Comparison of ENCODE assay signal across 8 cellular contexts in genomic region chr11:117232911-117233409, GRCh38. TPM values are rescaled to one million over a fixed set of nuclear protein-coding genes. Genes with fewer than 3 reads are reported as not detected.
DNase-seq lines count a peak whose midpoint lies in the region; ATAC-seq, FAIRE-seq and TF ChIP-seq lines count a peak whose summit lies in the region.

No MANE protein-coding gene starts in this region.

- peaks cover 65% of the 10 kb centered on the region for H3K79me2 ChIP-seq in astrocyte (ENCODE audit: insufficient read depth, low read length)

- H3K4me3 Mint-ChIP-seq in Calu3 (ENCODE audit: low read depth, unreplicated experiment) (peak overlapping the region; percentile 100), IgD-negative memory B cell (peak overlapping the region; percentile 83 to 93 (median 90)), astrocyte (ENCODE audit: unreplicated experiment) (peak overlapping the region; percentile 90)
- H3K4me3 Mint-ChIP-seq in stimulated activated effector memory CD8-positive, alpha-beta T cell treated with anti-CD3 and anti-CD28 coated beads, Interleukin-12 subunit alpha, Interleukin-12 subunit beta, amount 100 ng/mL, for 72 hours, result peak overlapping the region; percentile 89

- no peak for ATAC-seq in stimulated activated effector memory CD8-positive, alpha-beta T cell treated with anti-CD3 and anti-CD28 coated beads, Interleukin-12 subunit alpha, Interleukin-12 subunit beta, amount 100 ng/mL, for 72 hours
- ATAC-seq in GM18867 (IDR thresholded peaks at IDR 0.05; ENCODE audit: unreplicated experiment), result no peak

- peak overlapping the region; percentile 73 for H3K4me3 ChIP-seq in astrocyte (ENCODE audit: insufficient read depth, low read depth, low read length)

- peaks cover 13% of the 10 kb centered on the region for H3K36me3 ChIP-seq in astrocyte (ENCODE audit: insufficient read depth, low read length)

- H3K27me3 ChIP-seq in astrocyte (ENCODE audit: insufficient read depth, low read length), result no peaks in the 10 kb centered on the region

- peak overlapping the region; percentile 76 for H2AFZ ChIP-seq in astrocyte (ENCODE audit: low read depth, low read length)

- no TSS peak for BruUV-seq in Calu3 (replicated peaks; lab: Mats Ljungman, UMichigan)

- DNase-seq in Calu3, result no peak
- DNase-seq in astrocyte (ENCODE audit: low read depth), result no peak
- peak; percentile 81 for DNase-seq in iPS-NIHi11 (ENCODE audit: low spot score)
- DNase-seq in stimulated activated effector memory CD8-positive, alpha-beta T cell treated with anti-CD3 and anti-CD28 coated beads, Interleukin-12 subunit alpha, Interleukin-12 subunit beta, amount 100 ng/mL, for 72 hours (ENCODE audit: low spot score in 2 of 2), result peak; percentile 14 to 63
- DNase-seq in GF-D8 (lab: John Stamatoyannopoulos, UW), result no peak
- no peak for DNase-seq in OCI-M2 (lab: John Stamatoyannopoulos, UW; ENCODE audit: unreplicated experiment)

- intact Hi-C loops in Calu3 (cut with micrococcal nuclease; ENCODE audit: unreplicated experiment), result loop anchor here (5.0 kb wide), 1 partner anchor 84 kb away; the partner anchor contains the start of gene BACE1

- H3K4me1 ChIP-seq in astrocyte (ENCODE audit: insufficient read depth, low read length), result peaks cover 24% of the 10 kb centered on the region

- H3K4me1 Mint-ChIP-seq in Calu3 (ENCODE audit: low read depth, unreplicated experiment) (peaks cover 14% of the 10 kb centered on the region), IgD-negative memory B cell (peaks cover 21 to 36% (median 31%) of the 10 kb centered on the region in 3 donors), astrocyte (ENCODE audit: low read depth, unreplicated experiment) (peaks cover 24% of the 10 kb centered on the region)
- H3K4me1 Mint-ChIP-seq in stimulated activated effector memory CD8-positive, alpha-beta T cell treated with anti-CD3 and anti-CD28 coated beads, Interleukin-12 subunit alpha, Interleukin-12 subunit beta, amount 100 ng/mL, for 72 hours, result peaks cover 60% of the 10 kb centered on the region

- H3K27me3 Mint-ChIP-seq in Calu3 (ENCODE audit: unreplicated experiment) (no peaks in the 10 kb centered on the region), IgD-negative memory B cell (no peaks in the 10 kb centered on the region), astrocyte (ENCODE audit: low read depth, unreplicated experiment) (no peaks in the 10 kb centered on the region)

- H4K20me1 ChIP-seq in astrocyte (ENCODE audit: insufficient read depth, low read length), result peaks cover 26% of the 10 kb centered on the region

- H3K27ac Mint-ChIP-seq in Calu3 (ENCODE audit: unreplicated experiment) (peak overlapping the region; percentile 54), IgD-negative memory B cell (peak overlapping the region; percentile 63 to 93 (median 92)), astrocyte (ENCODE audit: unreplicated experiment) (no peak overlapping the region)
- peak overlapping the region; percentile 97 for H3K27ac Mint-ChIP-seq in stimulated activated effector memory CD8-positive, alpha-beta T cell treated with anti-CD3 and anti-CD28 coated beads, Interleukin-12 subunit alpha, Interleukin-12 subunit beta, amount 100 ng/mL, for 72 hours

- H3K36me3 Mint-ChIP-seq in Calu3 (ENCODE audit: insufficient read depth, unreplicated experiment), result peaks cover 30% of the 10 kb centered on the region
- H3K36me3 Mint-ChIP-seq in IgD-negative memory B cell, result no peaks in the 10 kb centered on the region
- peaks cover 8% of the 10 kb centered on the region for H3K36me3 Mint-ChIP-seq in astrocyte (ENCODE audit: low read depth, unreplicated experiment)
- peaks cover 45% of the 10 kb centered on the region for H3K36me3 Mint-ChIP-seq in stimulated activated effector memory CD8-positive, alpha-beta T cell treated with anti-CD3 and anti-CD28 coated beads, Interleukin-12 subunit alpha, Interleukin-12 subunit beta, amount 100 ng/mL, for 72 hours

- H3K9me3 ChIP-seq in astrocyte (ENCODE audit: insufficient read depth, low read depth, low read length), result no peaks in the 10 kb centered on the region

- peak overlapping the region; percentile 81 for H3K9ac ChIP-seq in astrocyte (ENCODE audit: low read length)

- TF ChIP-seq CTCF in Calu3 (IDR thresholded peaks at IDR 0.05; ENCODE audit: unreplicated experiment) (no peak), astrocyte (IDR thresholded peaks at IDR 0.05; ENCODE audit: insufficient read depth, low read depth, low read length) (no peak)

- CTCF ChIA-PET in Calu3 (lab: Charles Lee), result interaction anchor here (0.7 kb wide), 1 partner anchor 384 kb away, joined by 3 read pairs; no protein-coding TSS in a partner anchor

- peak overlapping the region; percentile 96 for H3K4me2 ChIP-seq in astrocyte (ENCODE audit: low read length)

- H3K27ac ChIP-seq in astrocyte (ENCODE audit: low read depth, low read length), result peak overlapping the region; percentile 55

- FAIRE-seq in astrocyte (lab: Jason Lieb, UNC), result no peak

- H3K9me3 Mint-ChIP-seq in Calu3 (ENCODE audit: low read depth, unreplicated experiment) (no peaks in the 10 kb centered on the region), IgD-negative memory B cell (no peaks in the 10 kb centered on the region), astrocyte (ENCODE audit: unreplicated experiment) (no peaks in the 10 kb centered on the region)
- no peaks in the 10 kb centered on the region for H3K9me3 Mint-ChIP-seq in stimulated activated effector memory CD8-positive, alpha-beta T cell treated with anti-CD3 and anti-CD28 coated beads, Interleukin-12 subunit alpha, Interleukin-12 subunit beta, amount 100 ng/mL, for 72 hours

RNA-seq across cellular contexts. Expression of gene RNF214, which starts 0.5 kb away (rescaled TPM):
- total RNA-seq in Calu3 (2022) (19.2 and 20.0 TPM in 2 replicates), astrocyte (20.7 and 23.6 TPM in 2 replicates)
- polyA plus RNA-seq in IgD-negative memory B cell, result 12.5 TPM

RNA-seq across cellular contexts. Expression of gene PCSK7, which starts 1.1 kb away (rescaled TPM):
- 44.3 and 49.2 TPM in 2 replicates for total RNA-seq in Calu3 (2022)
- polyA plus RNA-seq in IgD-negative memory B cell, result 68.1 TPM
- 43.6 and 53.3 TPM in 2 replicates for total RNA-seq in astrocyte

RNA-seq across cellular contexts. Expression of gene TAGLN, which starts 33.8 kb away (rescaled TPM):
- total RNA-seq in Calu3 (2022) (4.6 and 6.6 TPM in 2 replicates), astrocyte (3,676 and 4,004 TPM in 2 replicates)
- 1.6 TPM for polyA plus RNA-seq in IgD-negative memory B cell

RNA-seq across cellular contexts. Expression of gene SIDT2, which starts 54.4 kb away (rescaled TPM):
- total RNA-seq in Calu3 (2022) (12.2 and 15.4 TPM in 2 replicates), astrocyte (54.8 and 55.8 TPM in 2 replicates)
- polyA plus RNA-seq in IgD-negative memory B cell, result 61.0 TPM

RNA-seq across cellular contexts. Expression of gene BACE1-AS, which starts 58.2 kb away (rescaled TPM):
- total RNA-seq in Calu3 (2022) (8.4 and 8.8 TPM in 2 replicates), astrocyte (6.7 and 6.8 TPM in 2 replicates)
- polyA plus RNA-seq in IgD-negative memory B cell, result 0.59 TPM

Comparison
In these comparisons a context has a peak if more than half of its experiments do, and no peak if none do; other contexts are left out.
1. DNase-seq: peak in iPS-NIHi11 (single experiment) and stimulated activated effector memory CD8-positive, alpha-beta T cell treated with anti-CD3 and anti-CD28 coated beads, Interleukin-12 subunit alpha, Interleukin-12 subunit beta, amount 100 ng/mL, for 72 hours (2 of 2); none in Calu3 (single experiment), astrocyte (single experiment), GF-D8 (single experiment) and OCI-M2 (single experiment).
2. RNA of gene TAGLN, which starts 33.8 kb away (total RNA-seq): 3,676 to 4,004 TPM in astrocyte; 4.6 to 6.6 TPM in Calu3; every median in the first group is over 100 times any median in the second.
3. Peak in every context shown above with its lines, with median percentiles within 50 percentile points of each other: H3K4me3 Mint-ChIP-seq.